Comparison of ENCODE assay signal across 1 cellular context in the genomic region with DNA sequence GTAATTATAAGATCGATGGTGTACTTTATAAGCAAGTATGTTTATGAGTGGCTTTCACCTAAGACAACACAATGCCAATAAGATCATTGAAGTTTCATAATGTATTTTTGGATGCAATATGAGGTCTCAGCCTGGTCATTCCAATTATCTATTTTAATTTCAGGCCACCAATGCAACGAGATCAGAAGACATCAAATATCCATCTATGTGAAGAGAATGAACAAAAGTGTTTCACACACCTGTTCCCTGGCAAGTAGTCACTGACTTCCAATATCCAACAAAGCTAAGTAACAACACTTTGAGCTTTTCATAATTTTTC.
TF ChIP-seq lines count a peak whose summit lies in the region.

No MANE protein-coding gene starts in this region.

TF ChIP-seq in HCT116, 20 proteins besides CTCF, POLR2A, EP300 and RAD21 (continued from another document):
- TF ChIP-seq, protein P1, sequence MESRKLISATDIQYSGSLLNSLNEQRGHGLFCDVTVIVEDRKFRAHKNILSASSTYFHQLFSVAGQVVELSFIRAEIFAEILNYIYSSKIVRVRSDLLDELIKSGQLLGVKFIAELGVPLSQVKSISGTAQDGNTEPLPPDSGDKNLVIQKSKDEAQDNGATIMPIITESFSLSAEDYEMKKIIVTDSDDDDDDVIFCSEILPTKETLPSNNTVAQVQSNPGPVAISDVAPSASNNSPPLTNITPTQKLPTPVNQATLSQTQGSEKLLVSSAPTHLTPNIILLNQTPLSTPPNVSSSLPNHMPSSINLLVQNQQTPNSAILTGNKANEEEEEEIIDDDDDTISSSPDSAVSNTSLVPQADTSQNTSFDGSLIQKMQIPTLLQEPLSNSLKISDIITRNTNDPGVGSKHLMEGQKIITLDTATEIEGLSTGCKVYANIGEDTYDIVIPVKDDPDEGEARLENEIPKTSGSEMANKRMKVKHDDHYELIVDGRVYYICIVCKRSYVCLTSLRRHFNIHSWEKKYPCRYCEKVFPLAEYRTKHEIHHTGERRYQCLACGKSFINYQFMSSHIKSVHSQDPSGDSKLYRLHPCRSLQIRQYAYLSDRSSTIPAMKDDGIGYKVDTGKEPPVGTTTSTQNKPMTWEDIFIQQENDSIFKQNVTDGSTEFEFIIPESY (IDR thresholded peaks at IDR 0.05; ENCODE audit: extremely low read depth, insufficient replicate concordance, low read length) = no peak
- TF ChIP-seq EGR1 (IDR thresholded peaks at IDR 0.05; ENCODE audit: low read depth) = no peak
